ENCODE assay signal across 8 cellular contexts in the genomic region with DNA sequence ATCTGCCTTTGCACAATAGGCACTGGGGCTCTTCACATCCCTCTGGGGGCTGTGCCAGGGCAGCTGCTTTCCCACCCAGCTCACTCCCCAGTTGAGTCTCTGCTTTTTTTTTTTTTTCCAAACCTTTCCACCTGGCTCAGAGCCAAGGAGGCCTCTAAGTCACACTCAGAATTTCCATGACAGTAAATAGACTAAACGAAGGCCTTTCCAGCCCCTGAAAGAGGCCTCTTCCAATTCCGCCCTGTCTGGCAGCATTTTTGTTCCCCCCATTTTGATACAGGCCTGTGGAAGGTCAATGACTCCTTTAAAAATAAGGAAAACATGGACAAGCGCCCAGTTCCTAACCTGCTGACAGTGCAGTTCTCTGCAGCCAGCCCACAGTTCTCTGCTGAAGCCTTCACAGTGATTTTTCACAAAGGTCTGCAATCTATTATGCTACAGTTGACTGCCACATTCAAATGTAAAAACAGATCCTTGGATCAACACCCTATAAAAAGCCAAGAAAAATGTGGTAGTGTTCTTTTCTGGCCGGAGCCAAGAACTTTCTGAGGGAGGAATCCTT.
A peak's percentile ranks its signal among the peaks of the same experiment; 100 is the strongest.
DNase-seq lines count a peak whose midpoint lies in the region; ATAC-seq and TF ChIP-seq lines count a peak whose summit lies in the region.

No MANE protein-coding gene starts in this region.

- WGBS in mesenchymal stem cell = 24% methylated on average over 4 of the region's 4 CpGs
- 4 to 5% methylated on average over 4 of the region's 4 CpGs for WGBS in aorta, 2 donors

- intact Hi-C loops in aorta (cut with DNase I) = loop anchor here (10.0 kb wide), 3 partner anchors 104 to 366 kb away; partner anchors contain the start of gene SESN3 (in 1 of the 2)

- peak overlapping the region in 1 of 2 experiments; percentile 96 for H3K4ac ChIP-seq in mesenchymal stem cell (ENCODE audit: low read depth in 1 of 2, low read length in 2 of 2)

- no peaks in the 10 kb centered on the region for H3K79me1 ChIP-seq in mesenchymal stem cell (replicated peaks; ENCODE audit: low read length, poor library complexity, severe bottlenecking)

- H3K27me3 ChIP-seq in mesenchymal stem cell (ENCODE audit: control insufficient read depth in 1 of 2, insufficient read depth in 1 of 2, low read length in 2 of 2) (no peaks in the 10 kb centered on the region), aorta (ENCODE audit: control insufficient read depth in 1 of 2, insufficient read depth in 2 of 2, low read length in 1 of 2) (no peaks in the 10 kb centered on the region)

- H2BK12ac ChIP-seq in mesenchymal stem cell (ENCODE audit: low read length in 2 of 2) = peak overlapping the region; percentile 21 to 35

- no peak overlapping the region for H2BK15ac ChIP-seq in mesenchymal stem cell (ENCODE audit: low read depth, poor library complexity, severe bottlenecking)

- peak overlapping the region; percentile 19 to 50 for H3K18ac ChIP-seq in mesenchymal stem cell (ENCODE audit: low read depth in 1 of 2, low read length in 2 of 2)

- ATAC-seq in aorta (ENCODE audit: low FRiP score) (peak; percentile 90), HG03520 (IDR thresholded peaks at IDR 0.05; ENCODE audit: unreplicated experiment) (no peak), HG03095 (IDR thresholded peaks at IDR 0.05; ENCODE audit: unreplicated experiment) (no peak)

- no peak overlapping the region for H3K14ac ChIP-seq in mesenchymal stem cell (ENCODE audit: low read length in 2 of 2)

- no peak for TF ChIP-seq CTCF in coronary artery (IDR thresholded peaks at IDR 0.05)

- no peak overlapping the region for H4K91ac ChIP-seq in mesenchymal stem cell (ENCODE audit: low read length)

- no peak overlapping the region for H2AFZ ChIP-seq in mesenchymal stem cell (ENCODE audit: low read depth, low read length)

- no peak overlapping the region for H3K4me2 ChIP-seq in mesenchymal stem cell (ENCODE audit: low read length, poor library complexity, severe bottlenecking)

- DNase-seq in AG08395 (ENCODE audit: low spot score) = peak; percentile 33
- peak; percentile 34 for DNase-seq in NCI-H1694 treated with DMSO at 0.1 percent for 48 hours (lab: John Stamatoyannopoulos, UW)
- no peak for DNase-seq in coronary artery (ENCODE audit: low spot score)
- peak; percentile 95 for DNase-seq in mesenchymal stem cell
- DNase-seq in aorta = peak in 1 of 2 donors; percentile 76
- DNase-seq in GM19240 (ENCODE audit: insufficient read length, low spot score) = no peak

- no peak overlapping the region for H4K8ac ChIP-seq in mesenchymal stem cell (ENCODE audit: low read length)

- H3K27ac ChIP-seq in coronary artery = peak overlapping the region; percentile 75 to 91
- peak overlapping the region; percentile 81 for H3K27ac ChIP-seq in mesenchymal stem cell (ENCODE audit: low read length, poor library complexity, severe bottlenecking)
- H3K27ac ChIP-seq in aorta (ENCODE audit: low read depth in 1 of 2, low read length in 2 of 2) = peak overlapping the region; percentile 83 to 96

- H2BK5ac ChIP-seq in mesenchymal stem cell (ENCODE audit: low read depth, low read length, poor library complexity, severe bottlenecking) = no peak overlapping the region

- peaks cover 15% of the 10 kb centered on the region for H3K4me1 ChIP-seq in mesenchymal stem cell (ENCODE audit: control insufficient read depth, insufficient read depth, low read depth, low read length)
- peaks cover 5 to 8% of the 10 kb centered on the region in 2 donors for H3K4me1 ChIP-seq in aorta (ENCODE audit: control insufficient read depth in 1 of 2, insufficient read depth in 2 of 2, low read length in 2 of 2)

- no peak overlapping the region for H3K23ac ChIP-seq in mesenchymal stem cell (ENCODE audit: low read length in 2 of 2)

- H3K36me3 ChIP-seq in mesenchymal stem cell (ENCODE audit: control insufficient read depth in 1 of 2, insufficient read depth in 2 of 2, low read depth in 1 of 2, low read length in 2 of 2) = no peaks in the 10 kb centered on the region
- no peaks in the 10 kb centered on the region for H3K36me3 ChIP-seq in aorta (ENCODE audit: control insufficient read depth in 1 of 2, insufficient read depth in 2 of 2, low read length in 1 of 2)

- H2AK5ac ChIP-seq in mesenchymal stem cell (ENCODE audit: low read length, severe bottlenecking) = peak overlapping the region; percentile 58

- no peak overlapping the region for H2BK120ac ChIP-seq in mesenchymal stem cell (ENCODE audit: low read depth, low read length)

- H3K9ac ChIP-seq in mesenchymal stem cell (ENCODE audit: low read length) = peak overlapping the region; percentile 81

- H3K9me3 ChIP-seq in mesenchymal stem cell (ENCODE audit: control insufficient read depth, low read length) = no peaks in the 10 kb centered on the region
- no peaks in the 10 kb centered on the region for H3K9me3 ChIP-seq in aorta (ENCODE audit: control insufficient read depth, low read length)

- H3K4me3 ChIP-seq in coronary artery (no peak overlapping the region), mesenchymal stem cell (ENCODE audit: insufficient read depth in 1 of 2, low read depth in 1 of 2, low read length in 2 of 2) (peak overlapping the region in 1 of 2 experiments; percentile 3), aorta (ENCODE audit: low read length in 2 of 2) (no peak overlapping the region)

Comparison
In these comparisons a context has a peak if more than half of its experiments do, and no peak if none do; other contexts are left out.
1. DNase-seq: peak in AG08395 (single experiment), NCI-H1694 treated with DMSO at 0.1 percent for 48 hours (single experiment) and mesenchymal stem cell (single experiment); none in coronary artery (single experiment) and GM19240 (single experiment).
2. Peak in every context shown above with its lines, with median percentiles within 50 percentile points of each other: H3K27ac ChIP-seq.